1 cellular context compared by ENCODE assay signal in genomic region chr1:109615879-109616278, GRCh38.
TF ChIP-seq lines count a peak whose summit lies in the region.

No MANE protein-coding gene starts in this region.

TF ChIP-seq in GM12878, 131 proteins besides CTCF, POLR2A, EP300 and RAD21:
- TF ChIP-seq NR2C1 (IDR thresholded peaks at IDR 0.05): no peak
- TF ChIP-seq SMC3 (IDR thresholded peaks at IDR 0.05; ENCODE audit: borderline replicate concordance, low read length): 0 out of 2 replicates have a peak, but pooled peaks have one; percentile 4
- peak; percentile 92 for TF ChIP-seq CREB1 (IDR thresholded peaks at IDR 0.05; ENCODE audit: low read depth)
- TF ChIP-seq, protein P1, sequence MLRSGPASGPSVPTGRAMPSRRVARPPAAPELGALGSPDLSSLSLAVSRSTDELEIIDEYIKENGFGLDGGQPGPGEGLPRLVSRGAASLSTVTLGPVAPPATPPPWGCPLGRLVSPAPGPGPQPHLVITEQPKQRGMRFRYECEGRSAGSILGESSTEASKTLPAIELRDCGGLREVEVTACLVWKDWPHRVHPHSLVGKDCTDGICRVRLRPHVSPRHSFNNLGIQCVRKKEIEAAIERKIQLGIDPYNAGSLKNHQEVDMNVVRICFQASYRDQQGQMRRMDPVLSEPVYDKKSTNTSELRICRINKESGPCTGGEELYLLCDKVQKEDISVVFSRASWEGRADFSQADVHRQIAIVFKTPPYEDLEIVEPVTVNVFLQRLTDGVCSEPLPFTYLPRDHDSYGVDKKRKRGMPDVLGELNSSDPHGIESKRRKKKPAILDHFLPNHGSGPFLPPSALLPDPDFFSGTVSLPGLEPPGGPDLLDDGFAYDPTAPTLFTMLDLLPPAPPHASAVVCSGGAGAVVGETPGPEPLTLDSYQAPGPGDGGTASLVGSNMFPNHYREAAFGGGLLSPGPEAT (IDR thresholded peaks at IDR 0.05; ENCODE audit: low read depth): 0 out of 2 replicates have a peak, but pooled peaks have one; percentile 15
- peak; percentile 31; the same call in 1 of the 2 replicates for TF ChIP-seq GABPA (IDR thresholded peaks at IDR 0.05; ENCODE audit: low read depth)
- TF ChIP-seq POU2F2 (IDR thresholded peaks at IDR 0.05; ENCODE audit: borderline replicate concordance, low read depth, low read length): 0 out of 3 replicates have a peak, but pooled peaks have one; percentile 21
- TF ChIP-seq CREM (IDR thresholded peaks at IDR 0.05; ENCODE audit: low read depth): peak; percentile 61; the same call in 1 of the 2 replicates
- peak; percentile 63; the same call in 1 of the 2 replicates for TF ChIP-seq SPI1 (IDR thresholded peaks at IDR 0.05; ENCODE audit: borderline replicate concordance, insufficient read depth, low read depth, low read length)
- TF ChIP-seq IKZF2 (IDR thresholded peaks at IDR 0.05): peak; percentile 42 to 57; a peak in 2 of 4 replicates
- TF ChIP-seq PAX8 (IDR thresholded peaks at IDR 0.05): no peak
